In the genomic region with DNA sequence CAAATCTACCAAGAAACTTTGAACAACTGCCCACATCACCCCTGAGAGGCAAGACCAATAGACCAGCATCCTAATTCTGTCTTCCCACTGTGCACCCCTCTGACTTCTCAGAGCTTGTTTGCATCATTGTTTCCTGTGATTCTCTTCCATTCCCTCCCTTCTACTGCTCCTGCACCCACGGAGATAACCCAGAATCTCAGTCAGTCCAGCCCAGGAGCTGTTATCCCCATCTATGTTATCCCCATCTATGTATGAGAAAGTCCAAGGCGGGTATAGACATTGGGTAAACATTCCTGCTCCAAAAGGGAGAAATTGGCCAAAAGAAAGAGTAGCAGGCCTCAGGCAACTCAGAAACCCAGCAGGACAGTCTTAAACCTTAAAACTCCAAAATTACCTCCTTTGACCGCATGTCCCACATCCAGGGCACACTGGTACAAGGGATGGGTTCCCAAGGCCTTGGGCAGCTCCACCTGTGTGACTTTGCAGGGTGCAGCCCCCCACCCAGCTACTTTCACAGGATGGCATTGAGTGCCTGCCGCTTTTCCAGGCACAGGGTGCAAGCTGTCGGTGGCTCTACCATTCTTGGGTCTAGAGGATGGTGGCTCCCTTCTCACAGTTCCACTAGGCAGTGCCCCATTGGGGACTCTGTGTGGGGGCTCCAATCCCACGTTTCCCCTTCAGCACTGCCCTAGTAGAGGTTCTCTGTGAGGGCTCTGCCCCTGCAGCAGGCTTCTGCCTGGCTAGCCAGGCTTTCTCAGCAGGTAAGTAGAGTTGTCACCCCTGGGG, we compare ENCODE assay signal across 31 cellular contexts.
"Had no signal": no experiment of that assay in that cellular context is flagged by ENCODE, and none has a peak within 500 bp of the region (broad histone marks: within the 10 kb centered on the region; RNA-seq: fewer than 3 reads in every experiment).

No MANE protein-coding gene starts in this region.

- FAIRE-seq: bronchial epithelial cell, K562, RCC 7860 had no signal

- H2AFZ ChIP-seq: PC-9 had no signal

- H3K27ac Mint-ChIP-seq: activated B cell treated with CpG ODN at 0.5 μM for 24 hours; activated CD4-positive, alpha-beta memory T cell treated with anti-CD3 and anti-CD28 coated beads for 36 hours; activated naive CD4-positive, alpha-beta T cell treated with anti-CD3 and anti-CD28 coated beads, Interleukin-2, amount 10 ng/mL, durations not matched to agents 7 days and 5 days; activated naive CD8-positive, alpha-beta T cell; activated naive CD8-positive, alpha-beta T cell treated with anti-CD3 and anti-CD28 coated beads, Interleukin-2, amount 50 U/mL, for 24 hours; brain had no signal

- H3K4me2 ChIP-seq: PC-9 had no signal

- H3K4me1 Mint-ChIP-seq: activated B cell treated with CpG ODN at 0.5 μM for 24 hours; activated naive CD8-positive, alpha-beta T cell treated with anti-CD3 and anti-CD28 coated beads, Interleukin-2, amount 50 U/mL, for 24 hours; brain had no signal

- H3K27ac ChIP-seq: PC-9, RWPE1, VCaP had no signal

- DNase-seq: activated B cell treated with CpG ODN at 0.5 μM for 24 hours; activated CD4-positive, alpha-beta memory T cell treated with anti-CD3 and anti-CD28 coated beads for 36 hours; activated CD4-positive, alpha-beta T cell treated with anti-CD3 and anti-CD28 coated beads for 4 hours; activated CD4-positive, alpha-beta T cell treated with anti-CD3 and anti-CD28 coated beads, Interleukin-2, amount 50 U/mL, for 1 hour; activated CD4-positive, CD25-positive, alpha-beta regulatory T cell treated with anti-CD3 and anti-CD28 coated beads, Interleukin-2, amount 50 U/mL, for 72 hours; activated effector memory CD4-positive, alpha-beta T cell treated with Interleukin-2 at 50 U/mL for 16 hours; activated naive CD4-positive, alpha-beta T cell treated with anti-CD3 and anti-CD28 coated beads, Interleukin-2, amount 10 ng/mL, durations not matched to agents 7 days and 5 days; activated naive CD8-positive, alpha-beta T cell treated with anti-CD3 and anti-CD28 coated beads, Interleukin-2, amount 50 U/mL, for 24 hours; activated T-cell treated with anti-CD3 and anti-CD28 coated beads, Interleukin-2, amount 50 U/mL, for 48 hours; anterior cingulate cortex; caudate nucleus; cerebellar nuclear complex; NCI-H1092; NCI-H1436 treated with DMSO at 0.1 percent for 48 hours; NCI-H1694 treated with DMSO at 0.1 percent for 48 hours; NCI-H2029; NCI-H345; NCI-H524 treated with DMSO at 0.1 percent for 48 hours; PC-9; SIG-M5; SW 1271; T-helper 1 cell; T-helper 2 cell; T-helper 9 cell had no signal

- H3K36me3 Mint-ChIP-seq: activated CD4-positive, alpha-beta memory T cell treated with anti-CD3 and anti-CD28 coated beads for 36 hours; activated naive CD4-positive, alpha-beta T cell treated with anti-CD3 and anti-CD28 coated beads, Interleukin-2, amount 10 ng/mL, durations not matched to agents 7 days and 5 days; activated naive CD8-positive, alpha-beta T cell; brain had no signal

- H3K9me3 Mint-ChIP-seq: activated B cell treated with CpG ODN at 0.5 μM for 24 hours; activated CD4-positive, alpha-beta memory T cell treated with anti-CD3 and anti-CD28 coated beads for 36 hours; activated naive CD4-positive, alpha-beta T cell treated with anti-CD3 and anti-CD28 coated beads, Interleukin-2, amount 10 ng/mL, durations not matched to agents 7 days and 5 days; activated naive CD8-positive, alpha-beta T cell treated with anti-CD3 and anti-CD28 coated beads, Interleukin-2, amount 50 U/mL, for 24 hours had no signal

- H3K4me3 ChIP-seq: K562, PC-9 had no signal

- H3K4me3 Mint-ChIP-seq: activated B cell treated with CpG ODN at 0.5 μM for 24 hours; activated CD4-positive, alpha-beta memory T cell treated with anti-CD3 and anti-CD28 coated beads for 36 hours; activated naive CD4-positive, alpha-beta T cell treated with anti-CD3 and anti-CD28 coated beads, Interleukin-2, amount 10 ng/mL, durations not matched to agents 7 days and 5 days; activated naive CD8-positive, alpha-beta T cell; activated naive CD8-positive, alpha-beta T cell treated with anti-CD3 and anti-CD28 coated beads, Interleukin-2, amount 50 U/mL, for 24 hours; brain had no signal

- H3K27me3 Mint-ChIP-seq: activated naive CD4-positive, alpha-beta T cell treated with anti-CD3 and anti-CD28 coated beads, Interleukin-2, amount 10 ng/mL, durations not matched to agents 7 days and 5 days had no signal
